18 cellular contexts compared by ENCODE assay signal in the genomic region with DNA sequence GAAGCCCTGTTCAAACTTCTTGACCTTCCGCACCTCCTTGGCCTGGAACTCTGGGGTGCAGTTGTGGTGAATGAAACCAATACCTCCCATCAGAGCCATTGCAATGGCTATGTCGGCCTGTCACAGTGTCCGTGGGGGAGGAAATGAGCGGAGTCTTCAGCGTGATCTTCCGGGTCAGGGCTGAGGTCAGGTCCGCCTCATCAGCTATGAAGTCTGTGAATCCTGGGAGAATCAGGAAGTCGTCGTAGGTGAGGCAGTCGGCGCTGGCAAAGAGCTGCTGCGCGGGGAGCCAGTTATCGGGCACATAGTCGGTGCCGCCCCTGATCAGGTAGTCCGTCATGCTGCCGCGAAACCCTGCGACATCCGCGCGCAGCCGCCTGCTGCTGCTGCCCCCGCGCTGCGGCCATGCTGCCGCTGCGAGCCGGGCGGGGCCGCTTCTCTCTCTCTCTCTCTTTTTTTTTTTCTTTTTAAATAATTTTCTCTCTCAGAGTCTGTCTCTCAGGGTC.
DNase-seq lines count a peak whose midpoint lies in the region; ATAC-seq and TF ChIP-seq lines count a peak whose summit lies in the region.
"Had no signal": no experiment of that assay in that cellular context is flagged by ENCODE, and none has a peak within 500 bp of the region (broad histone marks: within the 10 kb centered on the region; RNA-seq: fewer than 3 reads in every experiment).

No MANE protein-coding gene starts in this region.

- H3K18ac ChIP-seq in mesenchymal stem cell (ENCODE audit: low read depth in 1 of 2, low read length in 2 of 2), result no peak overlapping the region

- no peak overlapping the region for H3K14ac ChIP-seq in mesenchymal stem cell (ENCODE audit: low read length in 2 of 2)

- 94% methylated on average over 32 of the region's 32 CpGs for WGBS in mesenchymal stem cell

- H3K9me3 Mint-ChIP-seq in activated naive CD4-positive, alpha-beta T cell treated with anti-CD3 and anti-CD28 coated beads for 36 hours, result no peaks in the 10 kb centered on the region

- H2AK5ac ChIP-seq in mesenchymal stem cell (ENCODE audit: low read length, severe bottlenecking), result no peak overlapping the region

- ATAC-seq in HG02870 (IDR thresholded peaks at IDR 0.05; ENCODE audit: unreplicated experiment), result no peak
- ATAC-seq: HCT116 had no signal

- H3K4me3 Mint-ChIP-seq in activated naive CD4-positive, alpha-beta T cell treated with anti-CD3 and anti-CD28 coated beads for 36 hours, result no peak overlapping the region
- H3K4me3 Mint-ChIP-seq: activated T-cell treated with anti-CD3 and anti-CD28 coated beads, Interleukin-2, amount 50 U/mL, for 4 hours had no signal

- no peaks in the 10 kb centered on the region for H3K27me3 ChIP-seq in mesenchymal stem cell (ENCODE audit: control insufficient read depth in 1 of 2, insufficient read depth in 1 of 2, low read length in 2 of 2)
- H3K27me3 ChIP-seq: colonic mucosa, uterus had no signal

- H3K4ac ChIP-seq in mesenchymal stem cell (ENCODE audit: low read depth in 1 of 2, low read length in 2 of 2), result no peak overlapping the region

- H3K9ac ChIP-seq in mesenchymal stem cell (ENCODE audit: low read length), result peak overlapping the region; percentile 43

- DNase-seq in Caki2 (ENCODE audit: low read depth), result peak; percentile 64
- DNase-seq in NCI-H226, result peak; percentile 59
- peak; percentile 24 for DNase-seq in epithelial cell of esophagus (ENCODE audit: low read depth)
- DNase-seq in mesenchymal stem cell, result no peak
- DNase-seq in pons (ENCODE audit: low spot score), result no peak
- no peak for DNase-seq in activated naive CD4-positive, alpha-beta T cell treated with anti-CD3 and anti-CD28 coated beads for 36 hours
- DNase-seq in islet precursor cell, result no peak
- DNase-seq: activated T-cell treated with anti-CD3 and anti-CD28 coated beads, Interleukin-2, amount 50 U/mL, for 4 hours; colonic mucosa; hypothalamus; KG1; NCI-H2081; PC-9; uterus had no signal

- H3K27me3 Mint-ChIP-seq in activated naive CD4-positive, alpha-beta T cell treated with anti-CD3 and anti-CD28 coated beads for 36 hours (ENCODE audit: low read depth), result peaks cover 2% of the 10 kb centered on the region

- no peak overlapping the region for H3K27ac ChIP-seq in mesenchymal stem cell (ENCODE audit: low read length, poor library complexity, severe bottlenecking)
- H3K27ac ChIP-seq: colonic mucosa, PC-9, skin epidermis, uterus had no signal

- no peak overlapping the region for H3K23ac ChIP-seq in mesenchymal stem cell (ENCODE audit: low read length in 2 of 2)

- H4K8ac ChIP-seq in mesenchymal stem cell (ENCODE audit: low read length), result no peak overlapping the region

- H3K4me1 ChIP-seq in mesenchymal stem cell (ENCODE audit: control insufficient read depth, insufficient read depth, low read depth, low read length), result no peaks in the 10 kb centered on the region
- H3K4me1 ChIP-seq: colonic mucosa, uterus had no signal

- no peak for TF ChIP-seq CTCF in epithelial cell of esophagus (IDR thresholded peaks at IDR 0.05; ENCODE audit: insufficient read depth, low read depth, low read length, missing control alignments)

- CTCF ChIA-PET in activated naive CD4-positive, alpha-beta T cell treated with anti-CD3 and anti-CD28 coated beads for 36 hours (lab: Charles Lee), result no interaction called here

- H3K36me3 ChIP-seq in mesenchymal stem cell (ENCODE audit: control insufficient read depth in 1 of 2, insufficient read depth in 2 of 2, low read depth in 1 of 2, low read length in 2 of 2), result no peaks in the 10 kb centered on the region
- H3K36me3 ChIP-seq: colonic mucosa, uterus had no signal

- no peaks in the 10 kb centered on the region for H3K4me1 Mint-ChIP-seq in activated naive CD4-positive, alpha-beta T cell treated with anti-CD3 and anti-CD28 coated beads for 36 hours (ENCODE audit: low read depth)

- intact Hi-C loops in activated naive CD4-positive, alpha-beta T cell treated with anti-CD3 and anti-CD28 coated beads for 36 hours (cut with micrococcal nuclease), result no loop called here

- in situ Hi-C loops in Caki2 (cut with HindIII; ENCODE audit: low pct_unique_long_range_greater_than_20kb, low sequenced_read_pairs), result no loop called here

- no peak overlapping the region for H2BK12ac ChIP-seq in mesenchymal stem cell (ENCODE audit: low read length in 2 of 2)

- H2BK15ac ChIP-seq in mesenchymal stem cell (ENCODE audit: low read depth, poor library complexity, severe bottlenecking), result no peak overlapping the region

- H3K79me1 ChIP-seq in mesenchymal stem cell (replicated peaks; ENCODE audit: low read length, poor library complexity, severe bottlenecking), result no peaks in the 10 kb centered on the region

- peak overlapping the region; percentile 13 for H3K4me3 ChIP-seq in epithelial cell of esophagus (ENCODE audit: low read length)
- peak overlapping the region in 1 of 2 experiments; percentile 47 for H3K4me3 ChIP-seq in mesenchymal stem cell (ENCODE audit: insufficient read depth in 1 of 2, low read depth in 1 of 2, low read length in 2 of 2)
- H3K4me3 ChIP-seq: colonic mucosa, PC-9 had no signal

- no peak overlapping the region for H3K27ac Mint-ChIP-seq in activated naive CD4-positive, alpha-beta T cell treated with anti-CD3 and anti-CD28 coated beads for 36 hours
- H3K27ac Mint-ChIP-seq: CD14-positive monocyte had no signal

- no peak overlapping the region for H2BK5ac ChIP-seq in mesenchymal stem cell (ENCODE audit: low read depth, low read length, poor library complexity, severe bottlenecking)

- no peak overlapping the region for H2AFZ ChIP-seq in mesenchymal stem cell (ENCODE audit: low read depth, low read length)
- H2AFZ ChIP-seq: PC-9 had no signal

- no peak overlapping the region for H4K91ac ChIP-seq in mesenchymal stem cell (ENCODE audit: low read length)

- H3K36me3 Mint-ChIP-seq in activated naive CD4-positive, alpha-beta T cell treated with anti-CD3 and anti-CD28 coated beads for 36 hours (ENCODE audit: low read depth), result no peaks in the 10 kb centered on the region
- H3K36me3 Mint-ChIP-seq: CD14-positive monocyte had no signal

- H2BK120ac ChIP-seq in mesenchymal stem cell (ENCODE audit: low read depth, low read length), result no peak overlapping the region

- no peaks in the 10 kb centered on the region for H3K9me3 ChIP-seq in mesenchymal stem cell (ENCODE audit: control insufficient read depth, low read length)
- H3K9me3 ChIP-seq: colonic mucosa, uterus had no signal

- no peak overlapping the region for H3K4me2 ChIP-seq in mesenchymal stem cell (ENCODE audit: low read length, poor library complexity, severe bottlenecking)
- H3K4me2 ChIP-seq: PC-9 had no signal

Comparison
In these comparisons a context has a peak if more than half of its experiments do, and no peak if none do; other contexts are left out.
1. DNase-seq: peak in Caki2 (single experiment), NCI-H226 (single experiment) and epithelial cell of esophagus (single experiment); none in mesenchymal stem cell (single experiment), pons (single experiment), activated naive CD4-positive, alpha-beta T cell treated with anti-CD3 and anti-CD28 coated beads for 36 hours (single experiment) and islet precursor cell (single experiment).